9 cellular contexts compared by ENCODE assay signal in the genomic region with DNA sequence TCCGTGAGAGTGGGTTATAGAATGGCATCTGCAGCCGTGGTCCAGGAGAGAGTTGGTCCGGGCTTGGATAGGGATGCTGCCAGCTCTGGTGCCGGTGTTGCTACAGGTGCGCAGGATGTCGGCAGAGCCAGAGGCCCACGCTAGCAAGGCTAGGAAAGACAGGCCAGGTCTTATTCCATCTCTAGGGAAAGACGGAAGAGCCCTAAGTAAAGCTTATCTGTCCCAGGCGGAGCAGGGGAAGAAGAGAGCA. TPM values are rescaled to one million over a fixed set of nuclear protein-coding genes. Genes with fewer than 3 reads are reported as not detected.
DNase-seq lines count a peak whose midpoint lies in the region; ATAC-seq and TF ChIP-seq lines count a peak whose summit lies in the region.
"Had no signal": no experiment of that assay in that cellular context is flagged by ENCODE, and none has a peak within 500 bp of the region (broad histone marks: within the 10 kb centered on the region; RNA-seq: fewer than 3 reads in every experiment).

No MANE protein-coding gene starts in this region.

- ATAC-seq in HG02840 (IDR thresholded peaks at IDR 0.05; ENCODE audit: low FRiP score, unreplicated experiment) (peak; percentile 13), GM21576 (IDR thresholded peaks at IDR 0.05; ENCODE audit: unreplicated experiment) (no peak)
- ATAC-seq in activated naive CD8-positive, alpha-beta T cell treated with anti-CD3 and anti-CD28 coated beads, Interleukin-2, amount 10 ng/mL, durations not matched to agents 7 days and 5 days (ENCODE audit: low read depth), result peak; percentile 1

- peak overlapping the region; percentile 96 for H3K4me3 Mint-ChIP-seq in activated naive CD8-positive, alpha-beta T cell treated with anti-CD3 and anti-CD28 coated beads, Interleukin-2, amount 10 ng/mL, durations not matched to agents 7 days and 5 days
- H3K4me3 Mint-ChIP-seq in type B pancreatic cell, result peak overlapping the region; percentile 94

- H3K4me1 Mint-ChIP-seq in activated naive CD8-positive, alpha-beta T cell treated with anti-CD3 and anti-CD28 coated beads, Interleukin-2, amount 10 ng/mL, durations not matched to agents 7 days and 5 days, result peaks cover 50% of the 10 kb centered on the region
- H3K4me1 Mint-ChIP-seq in type B pancreatic cell (ENCODE audit: unreplicated experiment), result peaks cover 29% of the 10 kb centered on the region

- H3K36me3 Mint-ChIP-seq in activated naive CD8-positive, alpha-beta T cell treated with anti-CD3 and anti-CD28 coated beads, Interleukin-2, amount 10 ng/mL, durations not matched to agents 7 days and 5 days, result peaks cover 35% of the 10 kb centered on the region
- peaks cover 20% of the 10 kb centered on the region for H3K36me3 Mint-ChIP-seq in type B pancreatic cell

- TF ChIP-seq CTCF in lower leg skin (IDR thresholded peaks at IDR 0.05) (peak in 1 of 3 donors; percentile 16), type B pancreatic cell (conservative IDR thresholded peaks at IDR 0.05) (no peak)

- H3K9me3 Mint-ChIP-seq in activated naive CD8-positive, alpha-beta T cell treated with anti-CD3 and anti-CD28 coated beads, Interleukin-2, amount 10 ng/mL, durations not matched to agents 7 days and 5 days, result no peaks in the 10 kb centered on the region
- no peaks in the 10 kb centered on the region for H3K9me3 Mint-ChIP-seq in type B pancreatic cell

- no peaks in the 10 kb centered on the region for H3K36me3 ChIP-seq in ES-I3 (ENCODE audit: insufficient read depth, low read length)

- intact Hi-C loops in lower leg skin (cut with DNase I; ENCODE audit: low total_unique reads), result no loop called here

- POLR2A ChIA-PET in activated naive CD8-positive, alpha-beta T cell treated with anti-CD3 and anti-CD28 coated beads, Interleukin-2, amount 10 ng/mL, durations not matched to agents 7 days and 5 days (lab: Charles Lee), result interaction anchor here (0.5 to 7.5 kb wide), 20 partner anchors 11 to 301 kb away, joined by 3 to 176 read pairs (median 6); a partner anchor contains a TSS

- H3K27me3 Mint-ChIP-seq in activated naive CD8-positive, alpha-beta T cell treated with anti-CD3 and anti-CD28 coated beads, Interleukin-2, amount 10 ng/mL, durations not matched to agents 7 days and 5 days, result no peaks in the 10 kb centered on the region
- no peaks in the 10 kb centered on the region for H3K27me3 Mint-ChIP-seq in type B pancreatic cell

- 3 to 6% methylated on average over 9 of the region's 9 CpGs for WGBS in lower leg skin, 2 donors

- H3K9ac ChIP-seq in ES-I3 (ENCODE audit: low read depth, low read length), result peak overlapping the region; percentile 88; the same call in 1 of the 2 replicates

- no peaks in the 10 kb centered on the region for H3K9me3 ChIP-seq in ES-I3 (ENCODE audit: control insufficient read depth, insufficient read depth, low read length)

- no peaks in the 10 kb centered on the region; the same call in 1 of the 2 replicates for H3K4me1 ChIP-seq in ES-I3 (ENCODE audit: insufficient read depth, low read length)

- DNase-seq in activated naive CD8-positive, alpha-beta T cell treated with anti-CD3 and anti-CD28 coated beads, Interleukin-2, amount 10 ng/mL, durations not matched to agents 7 days and 5 days, result no peak
- DNase-seq in lower leg skin (ENCODE audit: low spot score in 2 of 2), result no peak
- no peak for DNase-seq in type B pancreatic cell (ENCODE audit: extremely low spot score, unreplicated experiment)
- DNase-seq in DMS 273 treated with DMSO at 0.1 percent for 48 hours (lab: John Stamatoyannopoulos, UW), result no peak
- no peak for DNase-seq in cerebellum (ENCODE audit: low spot score)

- peak overlapping the region; percentile 94 for H3K27ac Mint-ChIP-seq in activated naive CD8-positive, alpha-beta T cell treated with anti-CD3 and anti-CD28 coated beads, Interleukin-2, amount 10 ng/mL, durations not matched to agents 7 days and 5 days
- peak overlapping the region; percentile 87 for H3K27ac Mint-ChIP-seq in type B pancreatic cell

- peak overlapping the region; percentile 99 for H3K4me3 ChIP-seq in lower leg skin (ENCODE audit: low read depth, poor library complexity, severe bottlenecking)

- TF ChIP-seq POLR2A in lower leg skin (IDR thresholded peaks at IDR 0.05), result no peak

RNA-seq across cellular contexts. Expression of a gene that starts 0.5 kb away (rescaled TPM):
- 100 to 1,000 TPM; 430 to 443 TPM for total RNA-seq in activated naive CD8-positive, alpha-beta T cell treated with anti-CD3 and anti-CD28 coated beads, Interleukin-2, amount 10 ng/mL, durations not matched to agents 7 days and 5 days
- total RNA-seq in lower leg skin, result 100 to 1,000 TPM in 3 of 4 donors, 10 to 100 TPM in 1; 81.3 to 125 (median 114) TPM
- 142 and 177 TPM in 2 replicates for total RNA-seq in type B pancreatic cell (ENCODE audit: low replicate concordance)
- total RNA-seq in cerebellum, result 19.6 TPM

RNA-seq across cellular contexts. Expression of a gene that starts 5.0 kb away (rescaled TPM):
- total RNA-seq in activated naive CD8-positive, alpha-beta T cell treated with anti-CD3 and anti-CD28 coated beads, Interleukin-2, amount 10 ng/mL, durations not matched to agents 7 days and 5 days, result 1 to 10 TPM; 1.3 to 1.7 TPM
- 1 to 10 TPM in 2 of 4 donors, under 1 TPM in 1, not detected in 1; 0.61 to 1.3 (median 1.0) TPM for total RNA-seq in lower leg skin
- total RNA-seq in type B pancreatic cell (ENCODE audit: low replicate concordance), result 0.26 and 0.53 TPM in 2 replicates
- total RNA-seq in cerebellum, result 0.54 TPM
- total RNA-seq: SK-MEL-5 had no signal

RNA-seq across cellular contexts. Expression of a gene that starts 5.9 kb away (rescaled TPM):
- total RNA-seq in activated naive CD8-positive, alpha-beta T cell treated with anti-CD3 and anti-CD28 coated beads, Interleukin-2, amount 10 ng/mL, durations not matched to agents 7 days and 5 days, result 10 to 100 TPM; 41.6 to 43.9 TPM
- total RNA-seq in lower leg skin (10 to 100 TPM; 13.3 to 21.8 (median 20.6) TPM), type B pancreatic cell (ENCODE audit: low replicate concordance) (16.2 and 25.9 TPM in 2 replicates), cerebellum (10.6 TPM)

RNA-seq across cellular contexts. Expression of a gene that starts 10.9 kb away (rescaled TPM):
- total RNA-seq in activated naive CD8-positive, alpha-beta T cell treated with anti-CD3 and anti-CD28 coated beads, Interleukin-2, amount 10 ng/mL, durations not matched to agents 7 days and 5 days, result 100 to 1,000 TPM; 406 to 414 TPM
- total RNA-seq in lower leg skin (10 to 100 TPM; 23.2 to 50.2 (median 31.2) TPM), type B pancreatic cell (ENCODE audit: low replicate concordance) (134 and 155 TPM in 2 replicates), cerebellum (25.9 TPM)

RNA-seq across cellular contexts. Expression of a gene that starts 11.8 kb away (rescaled TPM):
- total RNA-seq in activated naive CD8-positive, alpha-beta T cell treated with anti-CD3 and anti-CD28 coated beads, Interleukin-2, amount 10 ng/mL, durations not matched to agents 7 days and 5 days, result 100 to 1,000 TPM; 131 to 153 TPM
- 10 to 100 TPM; 53.1 to 98.6 (median 77.3) TPM for total RNA-seq in lower leg skin
- 68.6 and 78.4 TPM in 2 replicates for total RNA-seq in type B pancreatic cell (ENCODE audit: low replicate concordance)
- 28.6 TPM for total RNA-seq in cerebellum
